Comparison of ENCODE assay signal across 14 cellular contexts in genomic region chr17:27650836-27651235, GRCh38. TPM values are rescaled to one million over a fixed set of nuclear protein-coding genes. Genes with fewer than 3 reads are reported as not detected.
"Had no signal": no experiment of that assay in that cellular context is flagged by ENCODE, and none has a peak within 500 bp of the region (broad histone marks: within the 10 kb centered on the region; RNA-seq: fewer than 3 reads in every experiment).

No MANE protein-coding gene starts in this region.

- H3K36me3 ChIP-seq: gastrocnemius medialis, prostate gland, right atrium auricular region, tibial artery, uterus had no signal

- H3K4me3 Mint-ChIP-seq: memory B cell; natural killer cell; stimulated activated effector memory CD8-positive, alpha-beta T cell treated with anti-CD3 and anti-CD28 coated beads, Interleukin-12 subunit alpha, Interleukin-12 subunit beta, amount 100 ng/mL, for 72 hours had no signal

- H3K4me3 ChIP-seq: dorsolateral prefrontal cortex, gastrocnemius medialis, lung, prostate gland, right atrium auricular region, testis, tibial artery, upper lobe of left lung, uterus had no signal

- H3K9me3 ChIP-seq: gastrocnemius medialis, prostate gland, right atrium auricular region, testis, tibial artery, upper lobe of left lung, uterus had no signal

- FAIRE-seq: colon had no signal

- H3K27me3 Mint-ChIP-seq: memory B cell had no signal

- H3K36me3 Mint-ChIP-seq: natural killer cell had no signal

- H3K9me3 Mint-ChIP-seq: memory B cell; natural killer cell; stimulated activated effector memory CD8-positive, alpha-beta T cell treated with anti-CD3 and anti-CD28 coated beads, Interleukin-12 subunit alpha, Interleukin-12 subunit beta, amount 100 ng/mL, for 72 hours had no signal

- H3K27me3 ChIP-seq: dorsolateral prefrontal cortex, gastrocnemius medialis, right atrium auricular region, testis, upper lobe of left lung, uterus had no signal

- H3K4me1 ChIP-seq: prostate gland, testis, tibial artery, uterus had no signal

- H3K27ac ChIP-seq: gastrocnemius medialis, prostate gland, right atrium auricular region, testis, tibial artery, upper lobe of left lung, uterus had no signal

- H3K27ac Mint-ChIP-seq: memory B cell; natural killer cell; stimulated activated effector memory CD8-positive, alpha-beta T cell treated with anti-CD3 and anti-CD28 coated beads, Interleukin-12 subunit alpha, Interleukin-12 subunit beta, amount 100 ng/mL, for 72 hours had no signal

RNA-seq across cellular contexts. Expression of gene LGALS9, which starts 19.8 kb away (rescaled TPM):
- polyA plus RNA-seq: neural cell had no signal
